ENCODE assay signal across 9 cellular contexts in the genomic region with DNA sequence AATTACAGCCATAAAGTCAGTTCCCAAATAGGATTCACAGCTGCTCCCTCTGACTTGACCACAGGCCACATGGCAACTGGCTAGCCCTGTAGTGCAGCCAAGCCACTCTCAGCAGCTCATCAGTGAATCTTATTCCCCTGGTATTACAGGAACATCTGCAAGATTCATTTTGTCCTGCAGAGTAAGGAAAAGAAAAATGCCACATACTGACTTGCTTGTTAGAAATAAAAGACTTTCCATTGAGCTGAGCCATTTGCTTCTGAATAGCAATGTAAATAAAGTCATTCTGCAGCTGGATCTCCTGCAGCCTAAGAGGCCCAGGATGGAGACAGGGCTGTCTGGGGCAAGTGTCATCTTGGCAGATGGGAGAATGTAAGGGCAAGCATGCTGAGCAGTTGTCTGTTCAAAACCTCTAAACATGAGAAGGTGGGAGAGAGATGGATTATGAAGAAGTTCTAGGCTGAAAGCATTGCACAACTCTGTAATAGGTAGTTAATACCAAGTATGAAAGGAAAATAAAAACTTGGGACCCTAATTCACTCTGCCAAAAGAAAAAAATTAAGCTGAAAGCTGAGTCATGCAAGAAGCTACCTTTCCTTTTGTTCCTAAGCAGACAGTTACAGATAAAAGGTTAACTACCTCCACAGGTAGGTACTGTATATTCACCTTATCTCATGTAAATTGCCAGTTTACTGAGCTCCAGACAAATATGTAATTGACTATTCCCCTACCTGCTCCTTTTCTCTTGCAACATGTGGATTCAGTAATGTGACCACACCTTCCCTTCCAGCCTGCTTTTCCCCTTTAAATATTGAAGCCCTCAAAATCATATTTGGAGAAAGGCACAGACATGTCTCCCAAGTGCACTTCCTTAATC.
DNase-seq lines count a peak whose midpoint lies in the region; TF ChIP-seq lines count a peak whose summit lies in the region.
"Had no signal": no experiment of that assay in that cellular context is flagged by ENCODE, and none has a peak within 500 bp of the region (broad histone marks: within the 10 kb centered on the region; RNA-seq: fewer than 3 reads in every experiment).

No MANE protein-coding gene starts in this region.

- H3K4me2 ChIP-seq in fibroblast of lung (ENCODE audit: extremely low read depth, insufficient read depth, low read length), result no peak overlapping the region

- no peak overlapping the region for H3K4me3 ChIP-seq in fibroblast of lung (replicated peaks in 1 of 4; ENCODE audit: control extremely low read depth in 1 of 4, insufficient read depth in 1 of 4, low read depth in 3 of 4, low read length in 4 of 4)

- peak; percentile 8 for DNase-seq in NCI-H2171 (lab: John Stamatoyannopoulos, UW)
- peak; percentile 55 to 64 for DNase-seq in fibroblast of lung (ENCODE audit: low read depth in 2 of 2)
- peak; percentile 8 for DNase-seq in retina
- no peak for DNase-seq in HuH-7 (ENCODE audit: low spot score)
- no peak for DNase-seq in NCI-H1048 (lab: John Stamatoyannopoulos, UW)
- no peak for DNase-seq in effector CD8-positive, alpha-beta T cell (lab: John Stamatoyannopoulos, UW)
- DNase-seq: NCI-H1436, nucleus accumbens had no signal

- no peak for TF ChIP-seq CTCF in fibroblast of lung (conservative IDR thresholded peaks at IDR 0.05 in 1 of 2, IDR thresholded peaks at IDR 0.05 in 1 of 2; ENCODE audit: low read depth in 1 of 2, low read length in 2 of 2)

- peaks cover 32% of the 10 kb centered on the region for H3K4me1 ChIP-seq in ES-I3 (ENCODE audit: insufficient read depth, low read length)
- H3K4me1 ChIP-seq in fibroblast of lung (ENCODE audit: control insufficient read depth, extremely low read depth, insufficient read depth, low read length), result peaks cover 7% of the 10 kb centered on the region

- H3K9me3 ChIP-seq in ES-I3 (ENCODE audit: control insufficient read depth, insufficient read depth, low read length) (peaks cover 12% of the 10 kb centered on the region), fibroblast of lung (ENCODE audit: control insufficient read depth, insufficient read depth, low read depth, low read length) (no peaks in the 10 kb centered on the region)

- H3K79me2 ChIP-seq in fibroblast of lung (ENCODE audit: control insufficient read depth, insufficient read depth, low read length), result no peaks in the 10 kb centered on the region

- no peak overlapping the region for H2AFZ ChIP-seq in fibroblast of lung (ENCODE audit: low read length)

- H3K36me3 ChIP-seq in ES-I3 (ENCODE audit: insufficient read depth, low read length) (no peaks in the 10 kb centered on the region), fibroblast of lung (ENCODE audit: control insufficient read depth, insufficient read depth, low read length) (no peaks in the 10 kb centered on the region)

- no peak overlapping the region for H3K27ac ChIP-seq in fibroblast of lung (ENCODE audit: insufficient read depth, low read length)

- no peaks in the 10 kb centered on the region for H4K20me1 ChIP-seq in fibroblast of lung (ENCODE audit: control insufficient read depth, extremely low read depth, insufficient read depth, low read length)

- H3K9ac ChIP-seq in ES-I3 (ENCODE audit: low read depth, low read length), result peak overlapping the region; percentile 32
- no peak overlapping the region for H3K9ac ChIP-seq in fibroblast of lung (ENCODE audit: insufficient read depth, low read length)

- no peaks in the 10 kb centered on the region for H3K27me3 ChIP-seq in fibroblast of lung (ENCODE audit: control insufficient read depth, insufficient read depth, low read length)

Comparison
In these comparisons a context has a peak if more than half of its experiments do, and no peak if none do; other contexts are left out.
1. DNase-seq: peak in NCI-H2171 (single experiment), fibroblast of lung (2 of 2) and retina (single experiment); none in HuH-7 (single experiment), NCI-H1048 (single experiment) and effector CD8-positive, alpha-beta T cell (single experiment).